Comparison of ENCODE assay signal across 3 cellular contexts in genomic region chr11:11016943-11017342, GRCh38.
TF ChIP-seq lines count a peak whose summit lies in the region.

No MANE protein-coding gene starts in this region.

TF ChIP-seq in HepG2, 621 proteins besides CTCF, POLR2A, EP300 and RAD21:
- no peak for TF ChIP-seq HNRNPUL1 (IDR thresholded peaks at IDR 0.05; ENCODE audit: low read depth, low read length)
- no peak for TF ChIP-seq UBTF (CRISPR knock-in tag; IDR thresholded peaks at IDR 0.05)
- TF ChIP-seq ZNF563 (CRISPR knock-in tag; IDR thresholded peaks at IDR 0.05) = no peak
- TF ChIP-seq HOMEZ (CRISPR knock-in tag; IDR thresholded peaks at IDR 0.05; ENCODE audit: low read depth) = no peak
- no peak for TF ChIP-seq HCFC1 (IDR thresholded peaks at IDR 0.05; ENCODE audit: low read depth, low read length)
- TF ChIP-seq MAFF (IDR thresholded peaks at IDR 0.05; ENCODE audit: low read depth, low read length) = peak; percentile 31; the same call in 1 of the 2 replicates
- no peak for TF ChIP-seq MIER3 (CRISPR knock-in tag; IDR thresholded peaks at IDR 0.05; ENCODE audit: borderline replicate concordance)
- no peak for TF ChIP-seq TFDP1 (CRISPR knock-in tag; IDR thresholded peaks at IDR 0.05; ENCODE audit: borderline replicate concordance)
- peak in 1 of 2 experiments; percentile 59; a peak in 3 of 4 replicates for TF ChIP-seq MAFK (conservative IDR thresholded peaks at IDR 0.05 in 1 of 2, IDR thresholded peaks at IDR 0.05 in 1 of 2; ENCODE audit: low read length in 2 of 2)
- no peak for TF ChIP-seq ZFAT (CRISPR knock-in tag; conservative IDR thresholded peaks at IDR 0.05)
- no peak for TF ChIP-seq HOXA9 (CRISPR knock-in tag; IDR thresholded peaks at IDR 0.05; ENCODE audit: borderline replicate concordance)
- TF ChIP-seq CBX5 (CRISPR knock-in tag; IDR thresholded peaks at IDR 0.05; ENCODE audit: borderline replicate concordance) = no peak

TF ChIP-seq in A549, 52 proteins besides CTCF, POLR2A, EP300 and RAD21:
- TF ChIP-seq MAFK (IDR thresholded peaks at IDR 0.05; ENCODE audit: partially characterized antibody) (peak; percentile 47), KDM5A (IDR thresholded peaks at IDR 0.05) (no peak)

TF ChIP-seq in K562, 482 proteins besides CTCF, POLR2A, EP300 and RAD21:
- TF ChIP-seq ZNF316 (IDR thresholded peaks at IDR 0.05) (peak; percentile 53; the same call in 1 of the 2 replicates), MAFF (IDR thresholded peaks at IDR 0.05; ENCODE audit: low read length) (0 out of 2 replicates have a peak, but pooled peaks have one; percentile 2), HNRNPLL (IDR thresholded peaks at IDR 0.05; ENCODE audit: low read depth, low read length, poor library complexity, severe bottlenecking) (no peak), POLR3A (IDR thresholded peaks at IDR 0.05; ENCODE audit: borderline replicate concordance, extremely low read depth, insufficient read depth, insufficient read length) (no peak), HNRNPL (IDR thresholded peaks at IDR 0.05; ENCODE audit: low read depth, low read length) (no peak), C11orf30 (IDR thresholded peaks at IDR 0.05; ENCODE audit: low read depth) (0 out of 2 replicates have a peak, but pooled peaks have one; percentile 25)
